Comparison of ENCODE assay signal across 15 cellular contexts in genomic region chr9:113989781-113990569, GRCh38.
"Had no signal": no experiment of that assay in that cellular context is flagged by ENCODE, and none has a peak within 500 bp of the region (broad histone marks: within the 10 kb centered on the region; RNA-seq: fewer than 3 reads in every experiment).

No MANE protein-coding gene starts in this region.

- H3K4me1 Mint-ChIP-seq: activated T-helper 17 cell treated with anti-CD3 and anti-CD28 coated beads, Interleukin-2, amount 50 U/mL, for 72 hours had no signal

- H3K36me3 Mint-ChIP-seq: activated naive CD4-positive, alpha-beta T cell treated with anti-CD3 and anti-CD28 coated beads, Interleukin-2, amount 10 ng/mL, durations not matched to agents 7 days and 5 days; T-cell had no signal

- H3K9me3 ChIP-seq: colonic mucosa, esophagus squamous epithelium, left ventricle myocardium inferior, right atrium auricular region, SK-N-SH, upper lobe of right lung had no signal

- H3K27ac Mint-ChIP-seq: activated naive CD4-positive, alpha-beta T cell treated with anti-CD3 and anti-CD28 coated beads, Interleukin-2, amount 10 ng/mL, durations not matched to agents 7 days and 5 days; activated T-helper 17 cell treated with anti-CD3 and anti-CD28 coated beads, Interleukin-2, amount 50 U/mL, for 72 hours; stimulated activated naive CD8-positive, alpha-beta T cell treated with anti-CD3 and anti-CD28 coated beads, Interleukin-15, Interleukin-2, amounts not matched to agents 100 ng/mL and 50 ng/mL, for 24 hours; T-cell had no signal

- H3K9ac ChIP-seq: SK-N-SH had no signal

- H3K36me3 ChIP-seq: colonic mucosa, right atrium auricular region, upper lobe of right lung had no signal

- H3K27me3 Mint-ChIP-seq: stimulated activated naive CD8-positive, alpha-beta T cell treated with anti-CD3 and anti-CD28 coated beads, Interleukin-15, Interleukin-2, amounts not matched to agents 100 ng/mL and 50 ng/mL, for 24 hours; T-cell had no signal

- H3K9me3 Mint-ChIP-seq: activated naive CD4-positive, alpha-beta T cell treated with anti-CD3 and anti-CD28 coated beads, Interleukin-2, amount 10 ng/mL, durations not matched to agents 7 days and 5 days; activated T-helper 17 cell treated with anti-CD3 and anti-CD28 coated beads, Interleukin-2, amount 50 U/mL, for 72 hours; stimulated activated naive CD8-positive, alpha-beta T cell treated with anti-CD3 and anti-CD28 coated beads, Interleukin-15, Interleukin-2, amounts not matched to agents 100 ng/mL and 50 ng/mL, for 24 hours; T-cell had no signal

- H3K27me3 ChIP-seq: colonic mucosa, esophagus squamous epithelium, right atrium auricular region, upper lobe of right lung had no signal

- H3K4me3 Mint-ChIP-seq: activated naive CD4-positive, alpha-beta T cell treated with anti-CD3 and anti-CD28 coated beads, Interleukin-2, amount 10 ng/mL, durations not matched to agents 7 days and 5 days; activated T-helper 17 cell treated with anti-CD3 and anti-CD28 coated beads, Interleukin-2, amount 50 U/mL, for 72 hours; stimulated activated naive CD8-positive, alpha-beta T cell treated with anti-CD3 and anti-CD28 coated beads, Interleukin-15, Interleukin-2, amounts not matched to agents 100 ng/mL and 50 ng/mL, for 24 hours; T-cell had no signal

- H3K4me3 ChIP-seq: colonic mucosa, esophagus squamous epithelium, left ventricle myocardium inferior, right atrium auricular region, smooth muscle cell, upper lobe of right lung had no signal

- DNase-seq: activated naive CD4-positive, alpha-beta T cell treated with anti-CD3 and anti-CD28 coated beads, Interleukin-2, amount 10 ng/mL, durations not matched to agents 7 days and 5 days; colonic mucosa; effector CD4-positive, alpha-beta T cell; esophagus squamous epithelium; hippocampal formation; midbrain; SK-N-SH; T-cell; T-helper 9 cell; upper lobe of right lung had no signal

- H3K4me1 ChIP-seq: colonic mucosa had no signal

- ATAC-seq: activated T-helper 17 cell treated with anti-CD3 and anti-CD28 coated beads, Interleukin-2, amount 50 U/mL, for 72 hours; T-cell; upper lobe of right lung had no signal

- H3K4me2 ChIP-seq: SK-N-SH, smooth muscle cell had no signal

- H3K27ac ChIP-seq: colonic mucosa, left ventricle myocardium inferior, upper lobe of right lung had no signal
